Comparison of ENCODE assay signal across 8 cellular contexts in genomic region chr10:86027346-86027745, GRCh38.
"Had no signal": no experiment of that assay in that cellular context is flagged by ENCODE, and none has a peak within 500 bp of the region (broad histone marks: within the 10 kb centered on the region; RNA-seq: fewer than 3 reads in every experiment).

No MANE protein-coding gene starts in this region.

- H3K9ac ChIP-seq: GM23248 had no signal

- H3K4me1 Mint-ChIP-seq: GM23338, H9 had no signal

- H3K36me3 ChIP-seq: HAP-1 had no signal

- H3K27ac Mint-ChIP-seq: GM23338, H9, HFFc6 had no signal

- DNase-seq: GM23248, GOT3, H7, H9, HCEC 1CT, HFFc6 had no signal

- H3K9me3 ChIP-seq: HAP-1 had no signal

- H3K4me3 ChIP-seq: GM23248, GM23338, HAP-1 had no signal

- H3K4me3 Mint-ChIP-seq: GM23338, H9, HFFc6 had no signal

- H3K27ac ChIP-seq: GM23248 had no signal

- H3K4me1 ChIP-seq: HAP-1 had no signal
